1 cellular context compared by ENCODE assay signal in the genomic region with DNA sequence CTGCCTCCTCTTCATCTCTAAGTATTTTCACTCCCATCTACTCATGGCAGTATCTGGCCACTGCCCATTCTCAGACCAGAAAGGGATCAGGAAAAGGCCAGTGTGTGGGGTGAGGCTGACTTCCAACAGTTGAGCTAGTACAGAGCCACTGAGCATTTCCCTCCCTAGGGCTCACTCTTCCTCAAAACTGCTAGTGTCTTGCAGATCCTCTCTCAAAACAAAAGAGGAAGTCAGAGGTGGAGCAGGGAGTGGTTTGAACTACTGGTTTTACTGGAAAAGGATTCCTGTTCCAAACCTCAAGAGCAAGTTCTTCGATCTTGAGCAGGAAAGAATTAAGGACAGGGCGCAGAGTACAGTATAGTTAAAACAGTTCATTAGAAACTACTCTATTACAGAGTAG.
TF ChIP-seq lines count a peak whose summit lies in the region.

No MANE protein-coding gene starts in this region.

TF ChIP-seq in H1, 55 proteins besides CTCF, POLR2A, EP300 and RAD21:
- TF ChIP-seq JUN (IDR thresholded peaks at IDR 0.05; ENCODE audit: low read depth, low read length) (no peak), CHD1 (IDR thresholded peaks at IDR 0.05; ENCODE audit: low read depth, low read length) (no peak), SRF (IDR thresholded peaks at IDR 0.05; ENCODE audit: low read depth, low read length) (no peak), RXRA (IDR thresholded peaks at IDR 0.05; ENCODE audit: insufficient read depth, low read depth, low read length) (no peak), CHD2 (IDR thresholded peaks at IDR 0.05; ENCODE audit: low read length) (no peak), CBX5 (IDR thresholded peaks at IDR 0.05; ENCODE audit: low read depth, low read length) (no peak), EZH2 (IDR thresholded peaks at IDR 0.05; ENCODE audit: low read depth, low read length, severe bottlenecking) (no peak), POLR2AphosphoS5 (IDR thresholded peaks at IDR 0.05; ENCODE audit: low read depth, low read length) (no peak), SIX5 (IDR thresholded peaks at IDR 0.05; ENCODE audit: low read depth, low read length) (no peak), SP1 (IDR thresholded peaks at IDR 0.05; ENCODE audit: low read depth, low read length) (no peak), EGR1 (IDR thresholded peaks at IDR 0.05; ENCODE audit: borderline replicate concordance, low read depth, low read length) (no peak), RBBP5 (IDR thresholded peaks at IDR 0.05; ENCODE audit: borderline replicate concordance, low read depth, low read length) (no peak)
- TF ChIP-seq, protein P1, sequence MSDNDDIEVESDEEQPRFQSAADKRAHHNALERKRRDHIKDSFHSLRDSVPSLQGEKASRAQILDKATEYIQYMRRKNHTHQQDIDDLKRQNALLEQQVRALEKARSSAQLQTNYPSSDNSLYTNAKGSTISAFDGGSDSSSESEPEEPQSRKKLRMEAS (IDR thresholded peaks at IDR 0.05) = no peak
